1 cellular context compared by ENCODE assay signal in genomic region chr17:40312131-40312731, GRCh38.
TF ChIP-seq lines count a peak whose summit lies in the region.

No MANE protein-coding gene starts in this region.

TF ChIP-seq in SK-N-SH, 30 proteins besides CTCF, POLR2A, EP300 and RAD21 (continued from another document):
- TF ChIP-seq, protein P1, sequence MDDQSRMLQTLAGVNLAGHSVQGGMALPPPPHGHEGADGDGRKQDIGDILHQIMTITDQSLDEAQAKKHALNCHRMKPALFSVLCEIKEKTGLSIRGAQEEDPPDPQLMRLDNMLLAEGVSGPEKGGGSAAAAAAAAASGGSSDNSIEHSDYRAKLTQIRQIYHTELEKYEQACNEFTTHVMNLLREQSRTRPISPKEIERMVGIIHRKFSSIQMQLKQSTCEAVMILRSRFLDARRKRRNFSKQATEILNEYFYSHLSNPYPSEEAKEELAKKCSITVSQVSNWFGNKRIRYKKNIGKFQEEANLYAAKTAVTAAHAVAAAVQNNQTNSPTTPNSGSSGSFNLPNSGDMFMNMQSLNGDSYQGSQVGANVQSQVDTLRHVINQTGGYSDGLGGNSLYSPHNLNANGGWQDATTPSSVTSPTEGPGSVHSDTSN (IDR thresholded peaks at IDR 0.05) = peak; percentile 58
- TF ChIP-seq CHD2 (IDR thresholded peaks at IDR 0.05; ENCODE audit: low read length, partially characterized antibody) = no peak
- no peak for TF ChIP-seq TAF1 (IDR thresholded peaks at IDR 0.05; ENCODE audit: borderline replicate concordance, low read depth, low read length)
- TF ChIP-seq FOXM1 (IDR thresholded peaks at IDR 0.05; ENCODE audit: low read depth) = 0 out of 2 replicates have a peak, but pooled peaks have one; percentile 33
- TF ChIP-seq MEF2A (IDR thresholded peaks at IDR 0.05; ENCODE audit: borderline replicate concordance, low read depth) = peak; percentile 83; the same call in 1 of the 2 replicates
- 0 out of 2 replicates have a peak, but pooled peaks have one; percentile 8 for TF ChIP-seq JUND (IDR thresholded peaks at IDR 0.05)
- TF ChIP-seq IRF3 (IDR thresholded peaks at IDR 0.05; ENCODE audit: low read depth, low read length) = no peak
- TF ChIP-seq POLR2AphosphoS5 (IDR thresholded peaks at IDR 0.05; ENCODE audit: low read depth, low read length) = peak; percentile 46; the same call in 1 of the 2 replicates
- TF ChIP-seq MXI1 (IDR thresholded peaks at IDR 0.05; ENCODE audit: low read depth, low read length) = no peak
- TF ChIP-seq SIN3A (IDR thresholded peaks at IDR 0.05; ENCODE audit: borderline replicate concordance, low read depth, low read length) = no peak
- peak; percentile 85 for TF ChIP-seq TCF12 (IDR thresholded peaks at IDR 0.05)
- TF ChIP-seq RXRA (IDR thresholded peaks at IDR 0.05; ENCODE audit: borderline replicate concordance, low read depth) = peak; percentile 91
- TF ChIP-seq ZBTB33 (IDR thresholded peaks at IDR 0.05; ENCODE audit: borderline replicate concordance, low read depth) = no peak
- TF ChIP-seq TEAD4 (IDR thresholded peaks at IDR 0.05; ENCODE audit: borderline replicate concordance, insufficient read depth) = peak; percentile 50; the same call in 1 of the 2 replicates
- TF ChIP-seq USF1 (IDR thresholded peaks at IDR 0.05; ENCODE audit: borderline replicate concordance, low read depth) = no peak
- TF ChIP-seq USF2 (IDR thresholded peaks at IDR 0.05; ENCODE audit: borderline replicate concordance, low read depth, low read length) = no peak
- TF ChIP-seq, protein P2, sequence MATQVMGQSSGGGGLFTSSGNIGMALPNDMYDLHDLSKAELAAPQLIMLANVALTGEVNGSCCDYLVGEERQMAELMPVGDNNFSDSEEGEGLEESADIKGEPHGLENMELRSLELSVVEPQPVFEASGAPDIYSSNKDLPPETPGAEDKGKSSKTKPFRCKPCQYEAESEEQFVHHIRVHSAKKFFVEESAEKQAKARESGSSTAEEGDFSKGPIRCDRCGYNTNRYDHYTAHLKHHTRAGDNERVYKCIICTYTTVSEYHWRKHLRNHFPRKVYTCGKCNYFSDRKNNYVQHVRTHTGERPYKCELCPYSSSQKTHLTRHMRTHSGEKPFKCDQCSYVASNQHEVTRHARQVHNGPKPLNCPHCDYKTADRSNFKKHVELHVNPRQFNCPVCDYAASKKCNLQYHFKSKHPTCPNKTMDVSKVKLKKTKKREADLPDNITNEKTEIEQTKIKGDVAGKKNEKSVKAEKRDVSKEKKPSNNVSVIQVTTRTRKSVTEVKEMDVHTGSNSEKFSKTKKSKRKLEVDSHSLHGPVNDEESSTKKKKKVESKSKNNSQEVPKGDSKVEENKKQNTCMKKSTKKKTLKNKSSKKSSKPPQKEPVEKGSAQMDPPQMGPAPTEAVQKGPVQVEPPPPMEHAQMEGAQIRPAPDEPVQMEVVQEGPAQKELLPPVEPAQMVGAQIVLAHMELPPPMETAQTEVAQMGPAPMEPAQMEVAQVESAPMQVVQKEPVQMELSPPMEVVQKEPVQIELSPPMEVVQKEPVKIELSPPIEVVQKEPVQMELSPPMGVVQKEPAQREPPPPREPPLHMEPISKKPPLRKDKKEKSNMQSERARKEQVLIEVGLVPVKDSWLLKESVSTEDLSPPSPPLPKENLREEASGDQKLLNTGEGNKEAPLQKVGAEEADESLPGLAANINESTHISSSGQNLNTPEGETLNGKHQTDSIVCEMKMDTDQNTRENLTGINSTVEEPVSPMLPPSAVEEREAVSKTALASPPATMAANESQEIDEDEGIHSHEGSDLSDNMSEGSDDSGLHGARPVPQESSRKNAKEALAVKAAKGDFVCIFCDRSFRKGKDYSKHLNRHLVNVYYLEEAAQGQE (IDR thresholded peaks at IDR 0.05; ENCODE audit: low read depth, low read length) = peak; percentile 41; the same call in 1 of the 2 replicates
- peak; percentile 46; the same call in 1 of the 2 replicates for TF ChIP-seq MAX (IDR thresholded peaks at IDR 0.05; ENCODE audit: low read depth)
- TF ChIP-seq ELF1 (IDR thresholded peaks at IDR 0.05) = no peak
- TF ChIP-seq GATA2 (CRISPR knock-in tag; IDR thresholded peaks at IDR 0.05) = no peak
- peak; percentile 78 for TF ChIP-seq NFIC (IDR thresholded peaks at IDR 0.05; ENCODE audit: borderline replicate concordance)
- TF ChIP-seq RFX5 (IDR thresholded peaks at IDR 0.05; ENCODE audit: low read length) = no peak
- no peak for TF ChIP-seq NRF1 (IDR thresholded peaks at IDR 0.05; ENCODE audit: low read depth, low read length)
- no peak for TF ChIP-seq GABPA (IDR thresholded peaks at IDR 0.05; ENCODE audit: low read depth)
- TF ChIP-seq YY1 (IDR thresholded peaks at IDR 0.05; ENCODE audit: low read depth) = no peak
